Comparison of ENCODE assay signal across 1 cellular context in genomic region chr10:13774303-13774893, GRCh38.
TF ChIP-seq lines count a peak whose summit lies in the region.

No MANE protein-coding gene starts in this region.

TF ChIP-seq in GM12878, 131 proteins besides CTCF, POLR2A, EP300 and RAD21 (continued from another document):
- TF ChIP-seq BCLAF1 (IDR thresholded peaks at IDR 0.05): no peak
